ENCODE assay signal across 7 cellular contexts in genomic region chr15:85504739-85505676, GRCh38.
A peak's percentile ranks its signal among the peaks of the same experiment; 100 is the strongest.
DNase-seq lines count a peak whose midpoint lies in the region; ATAC-seq and TF ChIP-seq lines count a peak whose summit lies in the region.

No MANE protein-coding gene starts in this region.

- H3K27me3 Mint-ChIP-seq in memory B cell, result no peaks in the 10 kb centered on the region

- H3K4me3 Mint-ChIP-seq in memory B cell, result peak overlapping the region; percentile 59

- DNase-seq in GM03348 (ENCODE audit: low spot score), result peak; percentile 63
- DNase-seq in LNCaP clone FGC (ENCODE audit: low read depth), result no peak
- DNase-seq in T-helper 1 cell, result peak in 3 of 5 donors; percentile 16 to 46 (median 45)
- no peak for DNase-seq in coronary artery (ENCODE audit: low spot score)
- peak; percentile 40 to 51 for DNase-seq in memory B cell (ENCODE audit: low spot score in 2 of 2)
- DNase-seq in stromal cell of bone marrow (ENCODE audit: low read depth), result peak; percentile 55
- DNase-seq in NCI-H2107 treated with DMSO at 0.1 percent for 48 hours (lab: John Stamatoyannopoulos, UW; ENCODE audit: unreplicated experiment), result no peak

- H3K4me3 ChIP-seq in LNCaP clone FGC (ENCODE audit: low read depth, low read length), result no peak overlapping the region
- H3K4me3 ChIP-seq in coronary artery, result no peak overlapping the region

- TF ChIP-seq CTCF in LNCaP clone FGC (IDR thresholded peaks at IDR 0.05; ENCODE audit: control insufficient read depth, extremely low read depth, insufficient read depth), result peak; percentile 62
- peak; percentile 34 for TF ChIP-seq CTCF in coronary artery (IDR thresholded peaks at IDR 0.05)

- H3K9me3 Mint-ChIP-seq in memory B cell, result no peaks in the 10 kb centered on the region

- H3K36me3 Mint-ChIP-seq in memory B cell, result peaks cover 3% of the 10 kb centered on the region

- H3K27ac Mint-ChIP-seq in memory B cell, result peak overlapping the region; percentile 86

- peaks cover 31% of the 10 kb centered on the region for H3K4me1 Mint-ChIP-seq in memory B cell

- H3K27ac ChIP-seq in coronary artery, result peak overlapping the region in 1 of 2 donors; percentile 58

- peak; percentile 72 for ATAC-seq in memory B cell (ENCODE audit: low read depth)

Comparison
In these comparisons a context has a peak if more than half of its experiments do, and no peak if none do; other contexts are left out.
1. DNase-seq: peak in GM03348 (single experiment), T-helper 1 cell (3 of 5), memory B cell (2 of 2) and stromal cell of bone marrow (single experiment); none in LNCaP clone FGC (single experiment), coronary artery (single experiment) and NCI-H2107 treated with DMSO at 0.1 percent for 48 hours (single experiment).